In genomic region chr3:136906725-136907124, GRCh38 we compare ENCODE assay signal across 25 cellular contexts. TPM values are rescaled to one million over a fixed set of nuclear protein-coding genes. Genes with fewer than 3 reads are reported as not detected.
DNase-seq lines count a peak whose midpoint lies in the region; ATAC-seq and TF ChIP-seq lines count a peak whose summit lies in the region.
"Had no signal": no experiment of that assay in that cellular context is flagged by ENCODE, and none has a peak within 500 bp of the region (broad histone marks: within the 10 kb centered on the region; RNA-seq: fewer than 3 reads in every experiment).

No MANE protein-coding gene starts in this region.

- no peak for TF ChIP-seq CTCF in SU-DHL-6 (IDR thresholded peaks at IDR 0.05; ENCODE audit: insufficient read depth, low read length, poor library complexity, severe bottlenecking)
- no peak for TF ChIP-seq CTCF in upper lobe of right lung (IDR thresholded peaks at IDR 0.05)

- H3F3A ChIP-seq in SU-DHL-6 (ENCODE audit: insufficient read depth): peaks cover 32% of the 10 kb centered on the region

- H3K36me3 ChIP-seq in SU-DHL-6 (ENCODE audit: low read length) (no peaks in the 10 kb centered on the region), upper lobe of right lung (no peaks in the 10 kb centered on the region)
- H3K36me3 ChIP-seq: cardiac muscle cell, gastrocnemius medialis, HAP-1 had no signal

- no peaks in the 10 kb centered on the region for H3K9me2 ChIP-seq in SU-DHL-6 (replicated peaks; ENCODE audit: insufficient read depth, low read length)

- no peak overlapping the region for H2AFZ ChIP-seq in SU-DHL-6 (ENCODE audit: low read depth, low read length, severe bottlenecking)

- H3K4me3 ChIP-seq in SU-DHL-6 (ENCODE audit: insufficient read depth, low read length, poor library complexity, severe bottlenecking) (no peak overlapping the region), upper lobe of right lung (no peak overlapping the region)
- H3K4me3 ChIP-seq: A549, cardiac muscle cell, gastrocnemius medialis, HAP-1, left ventricle myocardium inferior, psoas muscle had no signal

- intact Hi-C loops in upper lobe of right lung (cut with DNase I): no loop called here

- H3K27me3 ChIP-seq in SU-DHL-6 (ENCODE audit: low read length): no peaks in the 10 kb centered on the region
- no peaks in the 10 kb centered on the region for H3K27me3 ChIP-seq in upper lobe of right lung
- H3K27me3 ChIP-seq: cardiac muscle cell, gastrocnemius medialis had no signal

- peak overlapping the region; percentile 27 for H3K27ac Mint-ChIP-seq in activated T-cell treated with anti-CD3 and anti-CD28 coated beads, Interleukin-2, amount 50 U/mL, for 24 hours
- H3K27ac Mint-ChIP-seq: activated B cell treated with CpG ODN at 0.5 μM for 24 hours; activated naive CD4-positive, alpha-beta T cell treated with anti-CD3 and anti-CD28 coated beads, Interleukin-2, amount 10 ng/mL, durations not matched to agents 7 days and 5 days had no signal

- H3K79me2 ChIP-seq in SU-DHL-6 (ENCODE audit: insufficient read depth, low read length): peaks cover 100% of the 10 kb centered on the region

- peaks cover 62% of the 10 kb centered on the region for H3K36me3 Mint-ChIP-seq in activated T-cell treated with anti-CD3 and anti-CD28 coated beads, Interleukin-2, amount 50 U/mL, for 24 hours (ENCODE audit: low read depth)

- peaks cover 16% of the 10 kb centered on the region for H3K9me3 Mint-ChIP-seq in activated T-cell treated with anti-CD3 and anti-CD28 coated beads, Interleukin-2, amount 50 U/mL, for 24 hours

- no peak for DNase-seq in activated T-cell treated with anti-CD3 and anti-CD28 coated beads, Interleukin-2, amount 50 U/mL, for 24 hours
- no peak for DNase-seq in activated T-cell treated with anti-CD3 and anti-CD28 coated beads for 4 hours
- peak; percentile 72 for DNase-seq in mesenteric fat pad (ENCODE audit: low spot score)
- no peak for DNase-seq in upper lobe of right lung
- no peak for DNase-seq in NOMO-1 treated with DMSO at 0.1 percent for 48 hours (lab: John Stamatoyannopoulos, UW; ENCODE audit: unreplicated experiment)
- no peak for DNase-seq in NCI-H2029 treated with DMSO at 0.1 percent for 48 hours (lab: John Stamatoyannopoulos, UW)
- DNase-seq: activated B cell treated with CpG ODN at 0.5 μM for 24 hours; activated naive CD4-positive, alpha-beta T cell treated with anti-CD3 and anti-CD28 coated beads, Interleukin-2, amount 10 ng/mL, durations not matched to agents 7 days and 5 days; activated T-cell treated with anti-CD3 and anti-CD28 coated beads, Interleukin-2, amount 50 U/mL, for 4 hours; anterior cingulate cortex; gastrocnemius medialis; hippocampal formation; left ventricle myocardium inferior; midbrain; NCI-H187 treated with DMSO at 0.1 percent for 48 hours; NCI-H526 treated with DMSO at 0.1 percent for 48 hours; psoas muscle; T-helper 9 cell had no signal

- ATAC-seq in upper lobe of right lung: peak; percentile 17
- no peak for ATAC-seq in HG03097 (IDR thresholded peaks at IDR 0.05; ENCODE audit: low FRiP score, unreplicated experiment)
- ATAC-seq: A549; activated T-cell treated with anti-CD3 and anti-CD28 coated beads, Interleukin-2, amount 50 U/mL, for 4 hours; gastrocnemius medialis; psoas muscle had no signal

- peaks cover 77% of the 10 kb centered on the region for H3K4me1 Mint-ChIP-seq in activated T-cell treated with anti-CD3 and anti-CD28 coated beads, Interleukin-2, amount 50 U/mL, for 24 hours (ENCODE audit: low read depth)

- peaks cover 17% of the 10 kb centered on the region for H3K4me1 ChIP-seq in upper lobe of right lung
- H3K4me1 ChIP-seq: A549 had no signal

- 0 out of 2 replicates have a peak, but pooled peaks cover 5% of the 10 kb centered on the region for H4K20me1 ChIP-seq in SU-DHL-6 (ENCODE audit: low read depth, low read length)

- no peaks in the 10 kb centered on the region for H3K27me3 Mint-ChIP-seq in activated T-cell treated with anti-CD3 and anti-CD28 coated beads, Interleukin-2, amount 50 U/mL, for 24 hours
- H3K27me3 Mint-ChIP-seq: activated B cell treated with CpG ODN at 0.5 μM for 24 hours; activated naive CD4-positive, alpha-beta T cell treated with anti-CD3 and anti-CD28 coated beads, Interleukin-2, amount 10 ng/mL, durations not matched to agents 7 days and 5 days; dendritic cell treated with granulocyte-macrophage colony-stimulating factor and Interleukin-4, amounts not matched to agents 40 ng/mL and 50 ng/mL, for 4 days; type B pancreatic cell had no signal

- no peak overlapping the region for H3K9ac ChIP-seq in SU-DHL-6 (ENCODE audit: low read length)

- H3K27ac ChIP-seq in SU-DHL-6 (ENCODE audit: low read depth, low read length) (peak overlapping the region; percentile 17; the same call in 1 of the 2 replicates), upper lobe of right lung (no peak overlapping the region)
- H3K27ac ChIP-seq: A549, cardiac muscle cell, gastrocnemius medialis, left ventricle myocardium inferior, psoas muscle had no signal

- peaks cover 9% of the 10 kb centered on the region; the same call in 1 of the 2 replicates for H3K9me3 ChIP-seq in SU-DHL-6 (ENCODE audit: insufficient read depth, low read length)
- H3K9me3 ChIP-seq in upper lobe of right lung: peaks cover 12% of the 10 kb centered on the region
- H3K9me3 ChIP-seq: gastrocnemius medialis had no signal

- H3K4me3 Mint-ChIP-seq in activated T-cell treated with anti-CD3 and anti-CD28 coated beads, Interleukin-2, amount 50 U/mL, for 24 hours: no peak overlapping the region
- H3K4me3 Mint-ChIP-seq: activated B cell treated with CpG ODN at 0.5 μM for 24 hours; activated naive CD4-positive, alpha-beta T cell treated with anti-CD3 and anti-CD28 coated beads, Interleukin-2, amount 10 ng/mL, durations not matched to agents 7 days and 5 days; activated T-cell treated with anti-CD3 and anti-CD28 coated beads, Interleukin-2, amount 50 U/mL, for 4 hours; dendritic cell treated with granulocyte-macrophage colony-stimulating factor and Interleukin-4, amounts not matched to agents 40 ng/mL and 50 ng/mL, for 4 days; type B pancreatic cell had no signal

- no peak overlapping the region for H3K4me2 ChIP-seq in SU-DHL-6 (ENCODE audit: low read depth, low read length, poor library complexity, severe bottlenecking)
- H3K4me2 ChIP-seq: A549 had no signal

RNA-seq across cellular contexts. Expression of gene NCK1, which starts 44.7 kb away (rescaled TPM):
- total RNA-seq in mesenteric fat pad (49.7 TPM), upper lobe of right lung (54.0 TPM)

RNA-seq across cellular contexts. Expression of gene IL20RB, which starts 51.1 kb away (rescaled TPM):
- total RNA-seq in mesenteric fat pad (3.6 TPM), upper lobe of right lung (3.7 TPM)
